ENCODE assay signal across 23 cellular contexts in the genomic region with DNA sequence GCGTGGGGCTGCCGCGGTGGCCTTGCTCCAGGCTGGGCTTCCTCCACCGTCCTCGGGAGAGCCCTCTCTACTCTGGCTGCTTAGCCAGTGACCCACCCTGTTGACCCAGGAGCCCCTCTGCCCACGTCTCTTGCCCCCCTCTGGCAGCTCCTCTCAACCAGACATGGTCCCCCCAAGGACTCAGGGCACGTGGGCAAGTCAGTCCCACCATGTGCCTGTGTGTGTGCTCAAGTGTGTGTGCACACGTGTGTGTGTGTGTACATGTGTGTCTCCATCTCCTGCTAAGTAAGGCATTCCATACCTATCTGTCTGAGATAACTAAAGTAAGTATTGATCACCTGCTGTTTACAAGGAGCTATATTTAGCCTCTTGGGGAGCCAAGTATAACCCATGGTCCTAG.
DNase-seq lines count a peak whose midpoint lies in the region; ATAC-seq and TF ChIP-seq lines count a peak whose summit lies in the region.
"Had no signal": no experiment of that assay in that cellular context is flagged by ENCODE, and none has a peak within 500 bp of the region (broad histone marks: within the 10 kb centered on the region; RNA-seq: fewer than 3 reads in every experiment).

No MANE protein-coding gene starts in this region.

- H3K27me3 Mint-ChIP-seq in neural crest cell (ENCODE audit: low read depth) (peaks cover 4% of the 10 kb centered on the region), progenitor cell of endocrine pancreas (peaks cover 27% of the 10 kb centered on the region), MCF 10A (ENCODE audit: insufficient read depth, unreplicated experiment) (peaks cover 15% of the 10 kb centered on the region)
- H3K27me3 Mint-ChIP-seq: CD4-positive, alpha-beta memory T cell had no signal

- H3K4me3 ChIP-seq in NT2/D1 (ENCODE audit: insufficient read length, low read depth): no peak overlapping the region
- H3K4me3 ChIP-seq: A549; BLaER1 treated with 17β-estradiol and CSF1 and Interleukin-3, amounts not matched to agents 10 nM and 100 nM; GM23338; HAP-1 had no signal

- POLR2A ChIA-PET in MCF 10A (lab: Yijun Ruan, JAX): no interaction called here

- no peaks in the 10 kb centered on the region for H3K36me3 ChIP-seq in NT2/D1 (ENCODE audit: insufficient read depth, insufficient read length, low read length)
- H3K36me3 ChIP-seq: BE2C; BLaER1 treated with 17β-estradiol and CSF1 and Interleukin-3, amounts not matched to agents 10 nM and 100 nM; HAP-1 had no signal

- H3K27me3 ChIP-seq in NT2/D1 (ENCODE audit: insufficient read depth, insufficient read length): no peaks in the 10 kb centered on the region
- H3K27me3 ChIP-seq: BE2C; BLaER1 treated with 17β-estradiol and CSF1 and Interleukin-3, amounts not matched to agents 10 nM and 100 nM had no signal

- no peak for TF ChIP-seq CTCF in neural crest cell (conservative IDR thresholded peaks at IDR 0.05)
- no peak for TF ChIP-seq CTCF in progenitor cell of endocrine pancreas (IDR thresholded peaks at IDR 0.05; ENCODE audit: unreplicated experiment)
- no peak for TF ChIP-seq CTCF in MCF 10A (IDR thresholded peaks at IDR 0.05; ENCODE audit: unreplicated experiment)

- H3K9me3 ChIP-seq in NT2/D1 (ENCODE audit: insufficient read depth, low read length): no peaks in the 10 kb centered on the region
- H3K9me3 ChIP-seq: A549, BE2C, HAP-1 had no signal

- peaks cover 26% of the 10 kb centered on the region for H3K4me1 ChIP-seq in NT2/D1 (ENCODE audit: insufficient read depth, insufficient read length)

- no peak overlapping the region for H3K4me3 Mint-ChIP-seq in neural crest cell
- no peak overlapping the region for H3K4me3 Mint-ChIP-seq in progenitor cell of endocrine pancreas (ENCODE audit: low read depth)
- H3K4me3 Mint-ChIP-seq in MCF 10A (ENCODE audit: unreplicated experiment): no peak overlapping the region
- H3K4me3 Mint-ChIP-seq: CD4-positive, alpha-beta memory T cell; GM23338; HFFc6 had no signal

- intact Hi-C loops in cardiac septum (cut with DNase I) (no loop called here), left ventricle myocardium superior (cut with micrococcal nuclease) (no loop called here), MCF 10A (cut with micrococcal nuclease) (no loop called here)

- no TSS peak for BruUV-seq in MCF 10A (replicated peaks; lab: Mats Ljungman, UMichigan)

- DNase-seq in cardiac septum (ENCODE audit: low spot score) (peak; percentile 64), left ventricle myocardium superior (no peak), NT2/D1 (ENCODE audit: low read depth, low spot score) (no peak), neural crest cell (ENCODE audit: low read depth, low spot score) (no peak), progenitor cell of endocrine pancreas (ENCODE audit: low spot score, unreplicated experiment) (no peak), MCF 10A (ENCODE audit: unreplicated experiment) (no peak), NCI-H526 (lab: John Stamatoyannopoulos, UW) (no peak)
- DNase-seq: 8988T; ACHN; AML-193; BE2C; Calu3; CD4-positive, alpha-beta memory T cell; COR-L47; DMS53; DMS79 treated with DMSO at 0.1 percent for 48 hours; GF-D8; HFFc6 had no signal

- H3K27ac Mint-ChIP-seq in neural crest cell (ENCODE audit: unreplicated experiment): peak overlapping the region; percentile 68
- peak overlapping the region; percentile 70 for H3K27ac Mint-ChIP-seq in progenitor cell of endocrine pancreas
- H3K27ac Mint-ChIP-seq in MCF 10A (ENCODE audit: low read depth, unreplicated experiment): no peak overlapping the region
- H3K27ac Mint-ChIP-seq: HFFc6 had no signal

- H3K4me1 Mint-ChIP-seq in neural crest cell: peaks cover 31% of the 10 kb centered on the region
- peaks cover 25% of the 10 kb centered on the region for H3K4me1 Mint-ChIP-seq in progenitor cell of endocrine pancreas (ENCODE audit: low read depth)
- no peaks in the 10 kb centered on the region for H3K4me1 Mint-ChIP-seq in MCF 10A (ENCODE audit: insufficient read depth, unreplicated experiment)
- H3K4me1 Mint-ChIP-seq: CD4-positive, alpha-beta memory T cell had no signal

- ATAC-seq in left ventricle myocardium superior (no peak), HG03039 (IDR thresholded peaks at IDR 0.05; ENCODE audit: unreplicated experiment) (no peak)
- ATAC-seq: A549, GM23338 had no signal

- H3K9me3 Mint-ChIP-seq in neural crest cell (no peaks in the 10 kb centered on the region), progenitor cell of endocrine pancreas (ENCODE audit: low read depth) (no peaks in the 10 kb centered on the region), MCF 10A (ENCODE audit: unreplicated experiment) (no peaks in the 10 kb centered on the region)

- CTCF ChIA-PET in MCF 10A (lab: Yijun Ruan, JAX): interaction anchor here (0.7 to 2.4 kb wide), 2 partner anchors 10 to 219 kb away, joined by 6 to 14 read pairs; no protein-coding TSS in a partner anchor

- H3K36me3 Mint-ChIP-seq in neural crest cell (ENCODE audit: low read depth): no peaks in the 10 kb centered on the region
- H3K36me3 Mint-ChIP-seq in progenitor cell of endocrine pancreas (ENCODE audit: insufficient read depth): no peaks in the 10 kb centered on the region
- H3K36me3 Mint-ChIP-seq in MCF 10A (ENCODE audit: insufficient read depth, unreplicated experiment): no peaks in the 10 kb centered on the region
- H3K36me3 Mint-ChIP-seq: CD4-positive, alpha-beta memory T cell had no signal

- peak overlapping the region; percentile 16 for H3K9ac ChIP-seq in NT2/D1 (ENCODE audit: insufficient read length, low read depth)
- H3K9ac ChIP-seq: BLaER1 treated with 17β-estradiol and CSF1 and Interleukin-3, amounts not matched to agents 10 nM and 100 nM had no signal
